8 cellular contexts compared by ENCODE assay signal in the genomic region with DNA sequence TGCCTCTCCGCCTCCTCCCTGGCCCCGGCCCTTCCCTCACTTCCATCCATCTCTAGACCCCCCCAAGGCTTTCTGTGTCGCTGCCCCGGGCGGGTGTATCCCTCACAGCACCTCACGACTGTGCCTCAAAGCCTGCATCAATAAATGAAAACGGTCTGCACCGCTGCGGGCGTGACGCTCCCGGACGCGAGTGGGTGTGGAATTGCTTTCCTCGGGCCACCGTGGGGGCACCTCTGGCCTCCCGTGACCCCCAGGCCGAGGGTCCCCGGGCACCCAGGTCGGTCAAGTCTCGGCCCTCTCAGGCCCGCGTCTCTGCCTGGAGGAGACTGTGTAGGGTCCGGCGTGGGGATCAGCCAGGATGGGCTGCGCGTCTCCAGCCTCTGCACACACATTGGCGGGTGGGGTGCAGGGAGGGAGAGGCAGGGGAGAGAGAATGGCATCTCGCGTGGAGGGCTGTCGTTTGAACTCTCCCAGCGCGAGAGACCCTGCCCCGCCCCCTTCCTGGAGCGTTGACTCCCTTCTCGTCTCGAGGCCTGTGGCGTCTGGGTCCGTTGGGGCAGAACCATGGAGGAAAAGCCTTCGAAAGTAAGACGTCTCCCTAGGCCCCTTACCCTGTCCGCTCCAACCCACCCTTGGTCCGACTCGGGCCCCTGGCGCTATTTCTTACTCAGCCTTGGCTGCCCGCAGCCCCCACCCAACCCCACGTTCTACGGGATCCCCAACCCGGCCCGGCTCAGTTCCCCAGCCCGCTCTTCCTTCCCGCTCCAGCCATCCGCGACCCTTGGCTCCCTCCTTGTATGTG. TPM values are rescaled to one million over a fixed set of nuclear protein-coding genes. Genes with fewer than 3 reads are reported as not detected.
DNase-seq lines count a peak whose midpoint lies in the region; ATAC-seq and TF ChIP-seq lines count a peak whose summit lies in the region.

A gene with protein sequence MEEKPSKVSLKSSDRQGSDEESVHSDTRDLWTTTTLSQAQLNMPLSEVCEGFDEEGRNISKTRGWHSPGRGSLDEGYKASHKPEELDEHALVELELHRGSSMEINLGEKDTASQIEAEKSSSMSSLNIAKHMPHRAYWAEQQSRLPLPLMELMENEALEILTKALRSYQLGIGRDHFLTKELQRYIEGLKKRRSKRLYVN (plus strand): TSS at position 512 of the 802 bp plus-strand sequence. CDS start 53 bp downstream, at position 565.

- H3K36me3 Mint-ChIP-seq in CD4-positive, alpha-beta memory T cell: peaks cover 0 to 2% of the 10 kb centered on the region in 2 donors
- no peaks in the 10 kb centered on the region for H3K36me3 Mint-ChIP-seq in endothelial cell (ENCODE audit: low read depth, unreplicated experiment)

- H3K9me2 ChIP-seq in OCI-LY7 (ENCODE audit: insufficient read depth, low read length): no peaks in the 10 kb centered on the region

- peaks cover 43% of the 10 kb centered on the region for H3K27me3 ChIP-seq in CD4-positive, alpha-beta memory T cell (ENCODE audit: insufficient read depth, low read length)
- H3K27me3 ChIP-seq in neutrophil: peaks cover 78% of the 10 kb centered on the region

- H3K9me3 Mint-ChIP-seq in CD4-positive, alpha-beta memory T cell: no peaks in the 10 kb centered on the region
- no peaks in the 10 kb centered on the region for H3K9me3 Mint-ChIP-seq in endothelial cell (ENCODE audit: unreplicated experiment)

- POLR2A ChIA-PET in CD4-positive, alpha-beta memory T cell (lab: Charles Lee; ENCODE audit: partially characterized antibody): interaction anchor here (0.6 to 8.6 kb wide), 12 partner anchors 14 to 299 kb away, joined by 3 to 192 read pairs (median 6); a partner anchor contains a TSS
- POLR2A ChIA-PET in OCI-LY7 (lab: Charles Lee): no interaction called here

- CTCF ChIA-PET in CD4-positive, alpha-beta memory T cell (lab: Charles Lee; ENCODE audit: partially characterized antibody): interaction anchor here (0.7 to 6.8 kb wide), 28 partner anchors 8 to 416 kb away, joined by 3 to 367 read pairs (median 7); a partner anchor contains a TSS
- CTCF ChIA-PET in OCI-LY7 (lab: Charles Lee; ENCODE audit: unreplicated experiment): interaction anchor here (1.5 to 2.0 kb wide), 2 partner anchors 28 to 94 kb away, joined by 6 to 7 read pairs; a partner anchor contains a TSS

- peak in 4 of 5 donors; percentile 24 to 57 (median 34) for DNase-seq in CD4-positive, alpha-beta memory T cell
- DNase-seq in OCI-LY7 (ENCODE audit: low spot score) (no peak), endothelial cell (ENCODE audit: low spot score) (no peak), Kasumi-1 (lab: John Stamatoyannopoulos, UW) (no peak), HuH-7 (ENCODE audit: low spot score) (no peak), NCI-H1694 (lab: John Stamatoyannopoulos, UW) (no peak)

- TF ChIP-seq CTCF in OCI-LY7 (conservative IDR thresholded peaks at IDR 0.05; ENCODE audit: low read length): no peak
- no peak for TF ChIP-seq CTCF in endothelial cell (IDR thresholded peaks at IDR 0.05; ENCODE audit: unreplicated experiment)
- no peak for TF ChIP-seq CTCF in neutrophil (IDR thresholded peaks at IDR 0.05)

- H3K4me3 Mint-ChIP-seq in CD4-positive, alpha-beta memory T cell: peak within 1 kb of the TSS; percentile 70 to 92 (median 78)
- H3K4me3 Mint-ChIP-seq in endothelial cell (ENCODE audit: unreplicated experiment): peak within 1 kb of the TSS; percentile 59

- H3K4me2 ChIP-seq in OCI-LY7 (ENCODE audit: low read length): peak within 1 kb of the TSS; percentile 73

- H2AFZ ChIP-seq in OCI-LY7 (ENCODE audit: low read length): peak within 1 kb of the TSS; percentile 37; the same call in 1 of the 2 replicates

- peaks cover 16 to 44% (median 25%) of the 10 kb centered on the region in 4 donors for H3K4me1 Mint-ChIP-seq in CD4-positive, alpha-beta memory T cell
- H3K4me1 Mint-ChIP-seq in endothelial cell (ENCODE audit: unreplicated experiment): peaks cover 9% of the 10 kb centered on the region

- peaks cover 38% of the 10 kb centered on the region in 2 donors for H3K27me3 Mint-ChIP-seq in CD4-positive, alpha-beta memory T cell
- H3K27me3 Mint-ChIP-seq in endothelial cell (ENCODE audit: unreplicated experiment): peaks cover 29% of the 10 kb centered on the region

- no peaks in the 10 kb centered on the region for H3K36me3 ChIP-seq in CD4-positive, alpha-beta memory T cell (ENCODE audit: insufficient read depth, low read length)
- H3K36me3 ChIP-seq in OCI-LY7 (ENCODE audit: insufficient read depth, low read length) (no peaks in the 10 kb centered on the region), neutrophil (no peaks in the 10 kb centered on the region)

- no peaks in the 10 kb centered on the region for H4K20me1 ChIP-seq in OCI-LY7 (ENCODE audit: insufficient read depth, low read length)

- peak within 1 kb of the TSS; percentile 29 to 49 for H3K4me3 ChIP-seq in CD4-positive, alpha-beta memory T cell (ENCODE audit: low read length in 2 of 2)
- H3K4me3 ChIP-seq in OCI-LY7 (ENCODE audit: low read depth, low read length, poor library complexity, severe bottlenecking): peak within 1 kb of the TSS; percentile 46
- H3K4me3 ChIP-seq in neutrophil (ENCODE audit: low read depth in 1 of 2, low read length in 1 of 2): peak within 1 kb of the TSS; percentile 53 to 54

- no peaks in the 10 kb centered on the region for H3K9me3 ChIP-seq in CD4-positive, alpha-beta memory T cell (ENCODE audit: control insufficient read depth in 1 of 2, low read length in 2 of 2)
- H3K9me3 ChIP-seq in OCI-LY7 (ENCODE audit: low read length) (no peaks in the 10 kb centered on the region), neutrophil (no peaks in the 10 kb centered on the region)

- intact Hi-C loops in CD4-positive, alpha-beta memory T cell (cut with micrococcal nuclease): loop anchor here (10.0 kb wide), 1 partner anchor 295 kb away; no protein-coding TSS in a partner anchor
- intact Hi-C loops in OCI-LY7 (cut with micrococcal nuclease; ENCODE audit: unreplicated experiment): loop anchor here (5.0 to 10.0 kb wide), 2 partner anchors 113 to 325 kb away; a partner anchor contains a TSS

- peak within 1 kb of the TSS; percentile 62 to 89 (median 83) for H3K27ac Mint-ChIP-seq in CD4-positive, alpha-beta memory T cell
- H3K27ac Mint-ChIP-seq in endothelial cell (ENCODE audit: unreplicated experiment): no peak within 1 kb of the TSS

- H3K4me1 ChIP-seq in CD4-positive, alpha-beta memory T cell (ENCODE audit: insufficient read depth, low read length): peaks cover 37% of the 10 kb centered on the region
- peaks cover 20% of the 10 kb centered on the region for H3K4me1 ChIP-seq in OCI-LY7 (ENCODE audit: insufficient read depth, low read length, poor library complexity, severe bottlenecking)
- H3K4me1 ChIP-seq in neutrophil (ENCODE audit: control insufficient read depth in 1 of 2, insufficient read depth in 1 of 2, low read depth in 1 of 2, low read length in 1 of 2): peaks cover 30 to 40% of the 10 kb centered on the region in 2 experiments

- H3K27ac ChIP-seq in CD4-positive, alpha-beta memory T cell (ENCODE audit: low read depth, low read length): no peak within 1 kb of the TSS
- H3K27ac ChIP-seq in OCI-LY7 (ENCODE audit: low read depth, low read length, poor library complexity, severe bottlenecking): no peak within 1 kb of the TSS
- peak within 1 kb of the TSS; percentile 54 for H3K27ac ChIP-seq in neutrophil

- no peaks in the 10 kb centered on the region for H3K79me2 ChIP-seq in OCI-LY7 (ENCODE audit: insufficient read depth, low read depth, low read length)

- no TSS peak for BruUV-seq in OCI-LY7 (replicated peaks; lab: Mats Ljungman, UMichigan)

- ATAC-seq in HG02759 (IDR thresholded peaks at IDR 0.05; ENCODE audit: unreplicated experiment): no peak

RNA-seq across cellular contexts. Expression of the gene that starts here (rescaled TPM):
- total RNA-seq in CD4-positive, alpha-beta memory T cell: not detected
- polyA plus RNA-seq in CD4-positive, alpha-beta memory T cell: not detected
- 0.38 and 3.2 TPM in 2 replicates for total RNA-seq in OCI-LY7 (2014; rRNA removed; shearing (Covaris generic))
- total RNA-seq in OCI-LY7 (2022) (1.4 TPM in 1 of 2 replicates, not detected in the other), endothelial cell (ENCODE audit: unreplicated experiment) (0.38 TPM)

Comparison
In these comparisons a context has a peak if more than half of its experiments do, and no peak if none do; other contexts are left out.
1. Peak in DNase-seq and H3K4me3 ChIP-seq in CD4-positive, alpha-beta memory T cell; RNA of the gene not detected or under 1 TPM.